Comparison of ENCODE assay signal across 9 cellular contexts in genomic region chr4:1682860-1683259, GRCh38. TPM values are rescaled to one million over a fixed set of nuclear protein-coding genes. Genes with fewer than 3 reads are reported as not detected.
DNase-seq lines count a peak whose midpoint lies in the region; ATAC-seq and TF ChIP-seq lines count a peak whose summit lies in the region.
"Had no signal": no experiment of that assay in that cellular context is flagged by ENCODE, and none has a peak within 500 bp of the region (broad histone marks: within the 10 kb centered on the region; RNA-seq: fewer than 3 reads in every experiment).

No MANE protein-coding gene starts in this region.

- no peaks in the 10 kb centered on the region for H3K36me3 Mint-ChIP-seq in CD14-positive monocyte

- H3K9ac ChIP-seq in PC-3 (ENCODE audit: low read length) = no peak overlapping the region
- no peak overlapping the region for H3K9ac ChIP-seq in endocrine pancreas (ENCODE audit: control insufficient read depth, insufficient read depth, low read length)

- peak overlapping the region in 3 of 7 donors; percentile 33 to 90 (median 75) for H3K27ac Mint-ChIP-seq in CD14-positive monocyte

- no peaks in the 10 kb centered on the region for H3K36me3 ChIP-seq in PC-3 (ENCODE audit: low read depth, low read length)
- H3K36me3 ChIP-seq in endocrine pancreas (ENCODE audit: control insufficient read depth, insufficient read depth, low read length) = no peaks in the 10 kb centered on the region
- H3K36me3 ChIP-seq: WERI-Rb-1 had no signal

- no peak overlapping the region for H3K27ac ChIP-seq in PC-3 (ENCODE audit: low read length)
- H3K27ac ChIP-seq: WERI-Rb-1 had no signal

- no peaks in the 10 kb centered on the region for H3F3A ChIP-seq in PC-3 (ENCODE audit: low read length, unreplicated experiment)

- H3K4me3 ChIP-seq in PC-3 (ENCODE audit: low read length) (peak overlapping the region; percentile 69), endocrine pancreas (ENCODE audit: control insufficient read depth, insufficient read depth, low read length) (peak overlapping the region; percentile 67)

- H3K9me3 Mint-ChIP-seq in CD14-positive monocyte = peaks cover 0 to 1% (median 0%) of the 10 kb centered on the region in 7 donors

- CTCF ChIA-PET in PC-3 (lab: Charles Lee) = no interaction called here

- DNase-seq in CD14-positive monocyte (ENCODE audit: low spot score) = no peak
- no peak for DNase-seq in PC-3
- peak; percentile 55 for DNase-seq in posterior vena cava (ENCODE audit: low spot score)
- DNase-seq in pons (ENCODE audit: low spot score) = no peak
- DNase-seq in MV-4-11 (lab: John Stamatoyannopoulos, UW) = no peak
- DNase-seq: WERI-Rb-1 had no signal

- H3K4me1 Mint-ChIP-seq in CD14-positive monocyte = peaks cover 15% of the 10 kb centered on the region

- H3K4me3 Mint-ChIP-seq in CD14-positive monocyte = peak overlapping the region; percentile 88 to 94

- H3K27me3 ChIP-seq in PC-3 (ENCODE audit: low read length) (no peaks in the 10 kb centered on the region), endocrine pancreas (ENCODE audit: control insufficient read depth, insufficient read depth, low read length) (no peaks in the 10 kb centered on the region)

- BruUV-seq in PC-3 (replicated peaks; lab: Mats Ljungman, UMichigan) = no TSS peak

- peaks cover 5% of the 10 kb centered on the region; the same call in 1 of the 2 replicates for H3K4me1 ChIP-seq in PC-3 (ENCODE audit: insufficient read depth, low read length)
- H3K4me1 ChIP-seq in endocrine pancreas (ENCODE audit: control insufficient read depth, insufficient read depth, low read length) = no peaks in the 10 kb centered on the region

- H3K4me2 ChIP-seq in PC-3 (ENCODE audit: low read length) = peak overlapping the region; percentile 85

- POLR2A ChIA-PET in PC-3 (lab: Charles Lee; ENCODE audit: unreplicated experiment) = interaction anchor here (0.6 kb wide), 1 partner anchor 38 kb away, joined by 3 read pairs; the partner anchor contains the start of genes TACC3 and TMEM129

- TF ChIP-seq CTCF in CD14-positive monocyte (IDR thresholded peaks at IDR 0.05) (no peak), PC-3 (conservative IDR thresholded peaks at IDR 0.05; ENCODE audit: low read depth, low read length) (no peak)

- H3K9me2 ChIP-seq in PC-3 (replicated peaks; ENCODE audit: low read length) = no peaks in the 10 kb centered on the region

- H3K79me2 ChIP-seq in PC-3 (ENCODE audit: low read length) = no peaks in the 10 kb centered on the region

- peaks cover 0 to 5% (median 1%) of the 10 kb centered on the region in 3 donors for H3K27me3 Mint-ChIP-seq in CD14-positive monocyte (ENCODE audit: low read depth in 3 of 3)

- intact Hi-C loops in CD14-positive monocyte (cut with micrococcal nuclease) (loop anchor here (5.0 kb wide), 2 partner anchors 101 to 189 kb away; partner anchors contain the start of gene NSD2 (in 1 of the 2)), PC-3 (cut with micrococcal nuclease) (no loop called here), posterior vena cava (cut with DNase I) (no loop called here)

- H2AFZ ChIP-seq in PC-3 (ENCODE audit: low read length) = no peak overlapping the region

- no peaks in the 10 kb centered on the region for H3K9me3 ChIP-seq in PC-3 (ENCODE audit: low read length)
- H3K9me3 ChIP-seq in endocrine pancreas (ENCODE audit: control insufficient read depth, low read length) = no peaks in the 10 kb centered on the region

- no peaks in the 10 kb centered on the region for H4K20me1 ChIP-seq in PC-3 (ENCODE audit: low read length)

- ATAC-seq in PC-3 = no peak
- ATAC-seq in HG02642 (IDR thresholded peaks at IDR 0.05; ENCODE audit: poor library complexity, unreplicated experiment) = no peak
- ATAC-seq in HG03108 (IDR thresholded peaks at IDR 0.05; ENCODE audit: unreplicated experiment) = no peak

RNA-seq across cellular contexts. Expression of gene FAM53A, which starts 1.3 kb away (rescaled TPM):
- under 1 TPM; 0.40 to 0.82 TPM for polyA plus RNA-seq in CD14-positive monocyte
- 3.1 and 4.8 TPM in 2 replicates for total RNA-seq in PC-3 (2014; rRNA removed)
- 1 to 10 TPM; 1.5 to 1.7 TPM for total RNA-seq in posterior vena cava

RNA-seq across cellular contexts. Expression of gene SLBP, which starts 29.3 kb away (rescaled TPM):
- polyA plus RNA-seq in CD14-positive monocyte = 10 to 100 TPM; 59.1 to 63.7 TPM
- 98.3 and 109 TPM in 2 replicates for total RNA-seq in PC-3 (2014; rRNA removed)
- 10 to 100 TPM; 25.6 to 27.9 TPM for total RNA-seq in posterior vena cava

RNA-seq across cellular contexts. Expression of gene TMEM129, which starts 38.3 kb away (rescaled TPM):
- polyA plus RNA-seq in CD14-positive monocyte = 10 to 100 TPM; 22.4 to 24.1 TPM
- total RNA-seq in PC-3 (2014; rRNA removed) = 28.6 and 47.7 TPM in 2 replicates
- total RNA-seq in posterior vena cava = 10 to 100 TPM; 25.1 to 28.1 TPM

RNA-seq across cellular contexts. Expression of gene TACC3, which starts 38.5 kb away (rescaled TPM):
- 10 to 100 TPM; 43.7 to 56.6 TPM for polyA plus RNA-seq in CD14-positive monocyte
- total RNA-seq in PC-3 (2014; rRNA removed) (32.0 and 74.5 TPM in 2 replicates), posterior vena cava (1 to 10 TPM; 5.2 to 9.3 TPM)

Comparison
In these comparisons a context has a peak if more than half of its experiments do, and no peak if none do; other contexts are left out.
1. intact Hi-C loops: an anchor here in CD14-positive monocyte (5.0 kb wide); none called in PC-3 and posterior vena cava.